In the genomic region with DNA sequence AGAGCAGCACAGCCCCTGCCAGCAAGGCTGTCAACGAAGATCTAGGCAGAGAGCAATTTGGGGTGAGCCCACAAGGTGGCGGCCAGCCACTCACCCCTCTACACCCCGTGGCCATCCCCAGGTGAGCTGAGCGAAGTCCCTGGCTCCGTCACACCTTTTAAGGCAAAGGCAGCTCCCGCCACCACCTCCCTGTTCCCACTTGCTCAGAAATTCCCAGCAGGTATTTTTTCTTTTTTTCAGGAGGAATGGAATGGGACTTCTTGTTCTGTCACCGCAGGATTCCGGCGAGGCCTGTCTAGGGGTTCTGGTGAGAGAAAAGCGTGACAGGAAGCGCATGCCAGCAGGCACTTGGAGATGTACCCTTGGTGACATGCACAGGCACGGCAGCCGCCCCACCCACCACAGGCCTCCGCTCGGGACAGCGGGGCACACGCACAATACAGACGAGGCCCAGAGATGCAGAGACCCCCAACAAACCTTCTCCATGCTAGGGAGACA, we compare ENCODE assay signal across 9 cellular contexts. TPM values are rescaled to one million over a fixed set of nuclear protein-coding genes. Genes with fewer than 3 reads are reported as not detected.
DNase-seq lines count a peak whose midpoint lies in the region; ATAC-seq and TF ChIP-seq lines count a peak whose summit lies in the region.
"Had no signal": no experiment of that assay in that cellular context is flagged by ENCODE, and none has a peak within 500 bp of the region (broad histone marks: within the 10 kb centered on the region; RNA-seq: fewer than 3 reads in every experiment).

No MANE protein-coding gene starts in this region.

- peaks cover 72% of the 10 kb centered on the region for H3K36me3 Mint-ChIP-seq in stimulated activated effector memory CD8-positive, alpha-beta T cell treated with anti-CD3 and anti-CD28 coated beads, Interleukin-12 subunit alpha, Interleukin-12 subunit beta, amount 100 ng/mL, for 72 hours

- H3K4me3 ChIP-seq in GM12875 (ENCODE audit: low read depth, low read length) (no peak overlapping the region), SK-N-MC (peak overlapping the region; percentile 67), gastroesophageal sphincter (peak overlapping the region in 1 of 2 donors; percentile 32)

- H3K4me3 Mint-ChIP-seq in stimulated activated effector memory CD8-positive, alpha-beta T cell treated with anti-CD3 and anti-CD28 coated beads, Interleukin-12 subunit alpha, Interleukin-12 subunit beta, amount 100 ng/mL, for 72 hours: no peak overlapping the region

- peaks cover 0 to 39% (median 13%) of the 10 kb centered on the region in 3 donors for H3K4me1 ChIP-seq in gastroesophageal sphincter

- 71 to 78% methylated on average over 5 to 15 of the region's 18 CpGs for WGBS in gastroesophageal sphincter (ENCODE audit: low coverage in 1 of 2), 2 donors

- peaks cover 49% of the 10 kb centered on the region for H3K4me1 Mint-ChIP-seq in stimulated activated effector memory CD8-positive, alpha-beta T cell treated with anti-CD3 and anti-CD28 coated beads, Interleukin-12 subunit alpha, Interleukin-12 subunit beta, amount 100 ng/mL, for 72 hours

- DNase-seq in SK-N-MC (ENCODE audit: low read depth, low spot score) (no peak), NCI-H774 (lab: John Stamatoyannopoulos, UW) (no peak), NCI-H345 treated with DMSO at 0.1 percent for 48 hours (lab: John Stamatoyannopoulos, UW; ENCODE audit: unreplicated experiment) (no peak)
- DNase-seq in stimulated activated effector memory CD8-positive, alpha-beta T cell treated with anti-CD3 and anti-CD28 coated beads, Interleukin-12 subunit alpha, Interleukin-12 subunit beta, amount 100 ng/mL, for 72 hours (ENCODE audit: low spot score in 2 of 2): no peak
- DNase-seq: NCI-H1105 treated with DMSO at 0.1 percent for 48 hours had no signal

- H3K27me3 ChIP-seq in gastroesophageal sphincter: no peaks in the 10 kb centered on the region

- peak overlapping the region; percentile 35 for H3K27ac Mint-ChIP-seq in stimulated activated effector memory CD8-positive, alpha-beta T cell treated with anti-CD3 and anti-CD28 coated beads, Interleukin-12 subunit alpha, Interleukin-12 subunit beta, amount 100 ng/mL, for 72 hours

- no peaks in the 10 kb centered on the region for H3K9me3 ChIP-seq in SK-N-MC (ENCODE audit: low read depth, low read length)
- no peaks in the 10 kb centered on the region for H3K9me3 ChIP-seq in gastroesophageal sphincter

- no peak overlapping the region for H3K9ac ChIP-seq in SK-N-MC (ENCODE audit: insufficient read length)

- TF ChIP-seq CTCF in GM12875 (IDR thresholded peaks at IDR 0.05; ENCODE audit: borderline replicate concordance, insufficient read depth, low read depth, low read length) (peak; percentile 51), gastroesophageal sphincter (IDR thresholded peaks at IDR 0.05) (no peak)

- TF ChIP-seq POLR2A in gastroesophageal sphincter (IDR thresholded peaks at IDR 0.05): no peak

- no peaks in the 10 kb centered on the region for H3K9me3 Mint-ChIP-seq in stimulated activated effector memory CD8-positive, alpha-beta T cell treated with anti-CD3 and anti-CD28 coated beads, Interleukin-12 subunit alpha, Interleukin-12 subunit beta, amount 100 ng/mL, for 72 hours

- H3K27ac ChIP-seq in SK-N-MC (peak overlapping the region; percentile 48), gastroesophageal sphincter (peak overlapping the region in 3 of 4 donors; percentile 75 to 82 (median 79))

- peaks cover 31% of the 10 kb centered on the region for H3K36me3 ChIP-seq in SK-N-MC (ENCODE audit: insufficient read depth, low read length)
- peaks cover 1 to 33% of the 10 kb centered on the region in 2 donors for H3K36me3 ChIP-seq in gastroesophageal sphincter

- TF ChIP-seq EP300 in gastroesophageal sphincter (IDR thresholded peaks at IDR 0.05): no peak

- ATAC-seq in gastroesophageal sphincter: no peak
- no peak for ATAC-seq in stimulated activated effector memory CD8-positive, alpha-beta T cell treated with anti-CD3 and anti-CD28 coated beads, Interleukin-12 subunit alpha, Interleukin-12 subunit beta, amount 100 ng/mL, for 72 hours
- ATAC-seq in GM21515 (IDR thresholded peaks at IDR 0.05; ENCODE audit: unreplicated experiment): no peak
- no peak for ATAC-seq in HG02981 (IDR thresholded peaks at IDR 0.05; ENCODE audit: unreplicated experiment)

RNA-seq across cellular contexts. Expression of gene RPL3, which starts 10.0 kb away (rescaled TPM):
- 1,000 to 10,000 TPM; 1,539 to 2,425 (median 1,793) TPM for total RNA-seq in gastroesophageal sphincter

RNA-seq across cellular contexts. Expression of gene SYNGR1, which starts 40.4 kb away (rescaled TPM):
- total RNA-seq in gastroesophageal sphincter: 10 to 100 TPM; 13.3 to 34.2 (median 20.1) TPM
